In genomic region chr18:45343365-45343764, GRCh38 we compare ENCODE assay signal across 20 cellular contexts.
DNase-seq lines count a peak whose midpoint lies in the region; ATAC-seq and TF ChIP-seq lines count a peak whose summit lies in the region.
"Had no signal": no experiment of that assay in that cellular context is flagged by ENCODE, and none has a peak within 500 bp of the region (broad histone marks: within the 10 kb centered on the region; RNA-seq: fewer than 3 reads in every experiment).

No MANE protein-coding gene starts in this region.

- 80% methylated on average over 2 to 5 of the region's 5 CpGs for WGBS in transverse colon (ENCODE audit: low coverage in 1 of 2), 2 donors

- H3K27ac ChIP-seq in gastrocnemius medialis, result peak overlapping the region in 3 of 4 donors; percentile 6 to 81 (median 64)
- H3K27ac ChIP-seq in transverse colon, result no peak overlapping the region
- H3K27ac ChIP-seq: 22Rv1, BLaER1, C4-2B, GM23248 had no signal

- H3K9me3 Mint-ChIP-seq in nephron progenitor cell, result no peaks in the 10 kb centered on the region
- H3K9me3 Mint-ChIP-seq: CD8-positive, alpha-beta T cell had no signal

- H3K36me3 Mint-ChIP-seq in nephron progenitor cell (ENCODE audit: low read depth), result no peaks in the 10 kb centered on the region
- H3K36me3 Mint-ChIP-seq: CD4-positive, CD25-positive, alpha-beta regulatory T cell; CD8-positive, alpha-beta T cell had no signal

- no peaks in the 10 kb centered on the region for H3K36me3 ChIP-seq in gastrocnemius medialis
- H3K36me3 ChIP-seq in transverse colon, result no peaks in the 10 kb centered on the region
- H3K36me3 ChIP-seq: BLaER1 had no signal

- H3K27me3 Mint-ChIP-seq in nephron progenitor cell (ENCODE audit: low read depth, poor library complexity), result peaks cover 2% of the 10 kb centered on the region

- H3K4me1 ChIP-seq in gastrocnemius medialis (peaks cover 14 to 20% of the 10 kb centered on the region in 2 donors), transverse colon (no peaks in the 10 kb centered on the region)
- H3K4me1 ChIP-seq: BLaER1, Caco-2 had no signal

- peak in 1 of 2 donors; percentile 2 for ATAC-seq in gastrocnemius medialis
- ATAC-seq: CD8-positive, alpha-beta T cell; GM12878 had no signal

- H3K9me3 ChIP-seq in gastrocnemius medialis (no peaks in the 10 kb centered on the region), transverse colon (no peaks in the 10 kb centered on the region)
- H3K9me3 ChIP-seq: BLaER1, Caco-2 had no signal

- no peak overlapping the region for H3K4me3 Mint-ChIP-seq in nephron progenitor cell
- H3K4me3 Mint-ChIP-seq: B cell; CD4-positive, CD25-positive, alpha-beta regulatory T cell; CD8-positive, alpha-beta T cell had no signal

- H3K4me3 ChIP-seq in gastrocnemius medialis, result no peak overlapping the region
- no peak overlapping the region for H3K4me3 ChIP-seq in transverse colon
- H3K4me3 ChIP-seq: BLaER1, GM12878, GM23248 had no signal

- intact Hi-C loops in gastrocnemius medialis (cut with DNase I; ENCODE audit: low total_unique reads), result no loop called here
- intact Hi-C loops in transverse colon (cut with DNase I; ENCODE audit: low total_unique reads), result no loop called here

- TF ChIP-seq POLR2A in gastrocnemius medialis (IDR thresholded peaks at IDR 0.05) (no peak), transverse colon (IDR thresholded peaks at IDR 0.05) (no peak)

- peak overlapping the region; percentile 26 for H3K27ac Mint-ChIP-seq in nephron progenitor cell
- H3K27ac Mint-ChIP-seq: B cell; CD4-positive, CD25-positive, alpha-beta regulatory T cell; CD8-positive, alpha-beta T cell had no signal

- in situ Hi-C loops in gastrocnemius medialis (cut with MboI; ENCODE audit: low sequenced_read_pairs in 4 of 4) (no loop called here), transverse colon (cut with MboI; ENCODE audit: low pct_ligation_motif_present in 1 of 4, low pct_unique_long_range_greater_than_20kb in 1 of 4, low sequenced_read_pairs in 3 of 4) (no loop called here)

- H3K27me3 ChIP-seq in gastrocnemius medialis (no peaks in the 10 kb centered on the region), transverse colon (no peaks in the 10 kb centered on the region)
- H3K27me3 ChIP-seq: BLaER1 had no signal

- no peak for TF ChIP-seq EP300 in transverse colon (IDR thresholded peaks at IDR 0.05; ENCODE audit: low read depth)

- TF ChIP-seq CTCF in nephron progenitor cell (IDR thresholded peaks at IDR 0.05) (no peak), gastrocnemius medialis (IDR thresholded peaks at IDR 0.05 in 4 of 5, conservative IDR thresholded peaks at IDR 0.05 in 1 of 5) (no peak), transverse colon (IDR thresholded peaks at IDR 0.05) (no peak)

- DNase-seq in SK-N-DZ (ENCODE audit: low spot score) (peak; percentile 89), left kidney (ENCODE audit: low read depth, low spot score) (peak; percentile 36), nephron progenitor cell (no peak), gastrocnemius medialis (no peak), GF-D8 (lab: John Stamatoyannopoulos, UW) (no peak), HPDE6-E6E7 (ENCODE audit: extremely low spot score) (no peak), transverse colon (no peak)
- DNase-seq: Caco-2; CD4-positive, CD25-positive, alpha-beta regulatory T cell; CD8-positive, alpha-beta T cell; DMS153; DND-41; GM23248; H7; HCEC 1CT had no signal

- H3K4me1 Mint-ChIP-seq in nephron progenitor cell, result peaks cover 15% of the 10 kb centered on the region
- H3K4me1 Mint-ChIP-seq: B cell; CD4-positive, CD25-positive, alpha-beta regulatory T cell had no signal

Comparison
In these comparisons a context has a peak if more than half of its experiments do, and no peak if none do; other contexts are left out.
1. DNase-seq: peak in SK-N-DZ (single experiment) and left kidney (single experiment); none in nephron progenitor cell (single experiment), gastrocnemius medialis (0 of 2), GF-D8 (single experiment), HPDE6-E6E7 (single experiment) and transverse colon (single experiment).
2. H3K27ac ChIP-seq: peak in gastrocnemius medialis (3 of 4); none in transverse colon (0 of 4).